ENCODE assay signal across 8 cellular contexts in genomic region chr1:32817159-32817814, GRCh38.
DNase-seq lines count a peak whose midpoint lies in the region; ATAC-seq lines count a peak whose summit lies in the region.

TSS of gene S100PBP (plus strand) at chr1:32817653. CDS start at chr1:32826100, 8,447 bp downstream.
TSS of gene YARS1 (minus strand) at chr1:32817358. CDS start at chr1:32817244, 114 bp downstream.

- ATAC-seq in GM19023 (IDR thresholded peaks at IDR 0.05; ENCODE audit: unreplicated experiment), result peak; percentile 90
- peak; percentile 90 for ATAC-seq in HG03280 (IDR thresholded peaks at IDR 0.05; ENCODE audit: unreplicated experiment)

- DNase-seq in AG08396 (ENCODE audit: low spot score) (peak; percentile 98), NCI-H345 treated with DMSO at 0.1 percent for 48 hours (lab: John Stamatoyannopoulos, UW; ENCODE audit: unreplicated experiment) (peak; percentile 96), inferior parietal cortex (ENCODE audit: extremely low spot score) (peak; percentile 97)
- peak; percentile 98 to 99 (median 98) for DNase-seq in activated CD4-positive, CD25-positive, alpha-beta regulatory T cell (lab: John Stamatoyannopoulos, UW)
- DNase-seq in central memory CD4-positive, alpha-beta T cell, result peak; percentile 99
- DNase-seq in stimulated activated CD4-positive, alpha-beta T cell treated with anti-CD3 and anti-CD28 coated beads, Interleukin-12 subunit alpha, Interleukin-12 subunit beta, amount 100 ng/mL, for 24 hours (ENCODE audit: low read depth in 2 of 2), result peak; percentile 100

Comparison
In these comparisons a context has a peak if more than half of its experiments do, and no peak if none do; other contexts are left out.
1. Peak in every context shown above with its lines: DNase-seq and ATAC-seq.